23 cellular contexts compared by ENCODE assay signal in genomic region chr3:13213490-13213889, GRCh38.
DNase-seq lines count a peak whose midpoint lies in the region; ATAC-seq, FAIRE-seq and TF ChIP-seq lines count a peak whose summit lies in the region.
"Had no signal": no experiment of that assay in that cellular context is flagged by ENCODE, and none has a peak within 500 bp of the region (broad histone marks: within the 10 kb centered on the region; RNA-seq: fewer than 3 reads in every experiment).

No MANE protein-coding gene starts in this region.

- H3K9me3 Mint-ChIP-seq in chondrocyte (ENCODE audit: low read depth) (no peaks in the 10 kb centered on the region), endodermal cell (no peaks in the 10 kb centered on the region)
- H3K9me3 Mint-ChIP-seq: CD8-positive, alpha-beta T cell; HFFc6 had no signal

- intact Hi-C loops in ascending aorta (cut with DNase I) = loop anchor here (10.0 kb wide), 1 partner anchor 111 kb away; no protein-coding TSS in a partner anchor

- no peak overlapping the region for H3K27ac Mint-ChIP-seq in chondrocyte (ENCODE audit: unreplicated experiment)
- no peak overlapping the region for H3K27ac Mint-ChIP-seq in endodermal cell
- H3K27ac Mint-ChIP-seq: CD8-positive, alpha-beta T cell; HFFc6 had no signal

- no peaks in the 10 kb centered on the region for H3K27me3 ChIP-seq in osteoblast (ENCODE audit: insufficient read depth, low read length)
- no peaks in the 10 kb centered on the region for H3K27me3 ChIP-seq in endodermal cell (ENCODE audit: control insufficient read depth, insufficient read depth, low read length, poor library complexity, severe bottlenecking)
- no peaks in the 10 kb centered on the region for H3K27me3 ChIP-seq in ascending aorta
- H3K27me3 ChIP-seq in WERI-Rb-1 (ENCODE audit: insufficient read depth, low read depth, severe bottlenecking) = no peaks in the 10 kb centered on the region

- CTCF ChIA-PET in A549 (lab: Yijun Ruan, JAX) (interaction anchor here (1.3 to 1.7 kb wide), 2 partner anchors 14 to 20 kb away, joined by 3 to 4 read pairs; no protein-coding TSS in a partner anchor), HEK293 (lab: Yijun Ruan, JAX) (no interaction called here)

- H3K4me1 ChIP-seq in A549 (peaks cover 32% of the 10 kb centered on the region), HEK293 (ENCODE audit: control insufficient read depth, insufficient read depth, low read length) (no peaks in the 10 kb centered on the region), osteoblast (ENCODE audit: insufficient read depth, low read length) (no peaks in the 10 kb centered on the region), endodermal cell (ENCODE audit: control insufficient read depth, insufficient read depth, low read length) (no peaks in the 10 kb centered on the region), ascending aorta (no peaks in the 10 kb centered on the region)

- no peak for DNase-seq in A549 (ENCODE audit: low read depth in 1 of 2, low spot score in 1 of 2)
- peak; percentile 32 for DNase-seq in chondrocyte (ENCODE audit: low spot score)
- DNase-seq in osteoblast (ENCODE audit: insufficient read length, low spot score, missing footprints) = peak; percentile 46
- DNase-seq in endodermal cell = no peak
- no peak for DNase-seq in ascending aorta (ENCODE audit: low spot score in 2 of 2)
- no peak for DNase-seq in WERI-Rb-1
- DNase-seq: 8988T; Caco-2; CD4-positive, CD25-positive, alpha-beta regulatory T cell; CD8-positive, alpha-beta T cell; DMS 273 treated with DMSO at 0.1 percent for 48 hours; DMS79; EL; GDM1; GM23248; H7; HCEC 1CT; HFFc6 had no signal

- no peaks in the 10 kb centered on the region for H4K20me1 ChIP-seq in osteoblast (ENCODE audit: insufficient read depth, low read length)

- no peak for TF ChIP-seq RAD21 in A549 (conservative IDR thresholded peaks at IDR 0.05 in 1 of 2, IDR thresholded peaks at IDR 0.05 in 1 of 2)

- H3K27me3 Mint-ChIP-seq in chondrocyte (ENCODE audit: low read depth) (peaks cover 9% of the 10 kb centered on the region), endodermal cell (ENCODE audit: insufficient read depth) (peaks cover 7% of the 10 kb centered on the region)

- FAIRE-seq in A549 (lab: Jason Lieb, UNC) = no peak
- FAIRE-seq: GM12878, GM19239, H1 had no signal

- H3K4me1 Mint-ChIP-seq in chondrocyte (ENCODE audit: low read depth) (peaks cover 12% of the 10 kb centered on the region), endodermal cell (no peaks in the 10 kb centered on the region)
- H3K4me1 Mint-ChIP-seq: CD4-positive, CD25-positive, alpha-beta regulatory T cell had no signal

- TF ChIP-seq EP300 in A549 (IDR thresholded peaks at IDR 0.05) = no peak

- H3K27ac ChIP-seq in A549 = no peak overlapping the region
- no peak overlapping the region for H3K27ac ChIP-seq in HEK293 (ENCODE audit: extremely low read depth, low read depth, low read length)
- no peak overlapping the region for H3K27ac ChIP-seq in osteoblast (ENCODE audit: low read depth, low read length)
- H3K27ac ChIP-seq in endodermal cell (ENCODE audit: low read depth, low read length) = no peak overlapping the region
- H3K27ac ChIP-seq in ascending aorta = no peak overlapping the region
- H3K27ac ChIP-seq in WERI-Rb-1 = no peak overlapping the region
- H3K27ac ChIP-seq: C4-2B, GM23248 had no signal

- H3K4me3 ChIP-seq in A549 = no peak overlapping the region
- H3K4me3 ChIP-seq in HEK293 (ENCODE audit: low read depth, low read length) = no peak overlapping the region
- H3K4me3 ChIP-seq in osteoblast (ENCODE audit: insufficient read depth, low read length) = no peak overlapping the region
- H3K4me3 ChIP-seq in endodermal cell (ENCODE audit: low read length) = no peak overlapping the region
- no peak overlapping the region for H3K4me3 ChIP-seq in ascending aorta
- no peak overlapping the region for H3K4me3 ChIP-seq in WERI-Rb-1 (ENCODE audit: low read depth, low read length)
- H3K4me3 ChIP-seq: GM12878, GM23248 had no signal

- H3K9me3 ChIP-seq in A549 (no peaks in the 10 kb centered on the region), HEK293 (ENCODE audit: control insufficient read depth, insufficient read depth, low read depth, low read length) (no peaks in the 10 kb centered on the region), osteoblast (ENCODE audit: low read depth, low read length) (no peaks in the 10 kb centered on the region), endodermal cell (ENCODE audit: control insufficient read depth, low read length) (no peaks in the 10 kb centered on the region), ascending aorta (no peaks in the 10 kb centered on the region), WERI-Rb-1 (ENCODE audit: severe bottlenecking) (no peaks in the 10 kb centered on the region)
- H3K9me3 ChIP-seq: Caco-2 had no signal

- H3K36me3 ChIP-seq in HEK293 (ENCODE audit: control insufficient read depth in 2 of 2, insufficient read depth in 1 of 2, low read length in 2 of 2) (no peaks in the 10 kb centered on the region), osteoblast (ENCODE audit: insufficient read depth, low read length) (no peaks in the 10 kb centered on the region), endodermal cell (ENCODE audit: control insufficient read depth, insufficient read depth, low read length) (no peaks in the 10 kb centered on the region), ascending aorta (no peaks in the 10 kb centered on the region), WERI-Rb-1 (no peaks in the 10 kb centered on the region)

- no peak overlapping the region for H3K4me2 ChIP-seq in A549
- H3K4me2 ChIP-seq in osteoblast (ENCODE audit: insufficient read depth, low read length) = no peak overlapping the region

- POLR2A ChIA-PET in A549 (lab: Yijun Ruan, JAX) (no interaction called here), HEK293 (lab: Yijun Ruan, JAX) (no interaction called here)

- no peak overlapping the region for H2AFZ ChIP-seq in osteoblast (ENCODE audit: low read length)
- H2AFZ ChIP-seq: GM23248 had no signal

- no peak overlapping the region for H3K4me3 Mint-ChIP-seq in chondrocyte (ENCODE audit: unreplicated experiment)
- no peak overlapping the region for H3K4me3 Mint-ChIP-seq in endodermal cell
- H3K4me3 Mint-ChIP-seq: CD4-positive, CD25-positive, alpha-beta regulatory T cell; CD8-positive, alpha-beta T cell; HFFc6 had no signal

- no peaks in the 10 kb centered on the region for H3K36me3 Mint-ChIP-seq in chondrocyte (ENCODE audit: low read depth)
- H3K36me3 Mint-ChIP-seq in endodermal cell (ENCODE audit: low read depth) = no peaks in the 10 kb centered on the region
- H3K36me3 Mint-ChIP-seq: CD4-positive, CD25-positive, alpha-beta regulatory T cell; CD8-positive, alpha-beta T cell had no signal

- TF ChIP-seq CTCF in A549 (IDR thresholded peaks at IDR 0.05) (no peak), HEK293 (tag by site-specific recombination; IDR thresholded peaks at IDR 0.05) (no peak), chondrocyte (IDR thresholded peaks at IDR 0.05) (no peak), osteoblast (IDR thresholded peaks at IDR 0.05; ENCODE audit: extremely low read depth, low read depth, low read length) (no peak), endodermal cell (conservative IDR thresholded peaks at IDR 0.05) (no peak), ascending aorta (IDR thresholded peaks at IDR 0.05) (no peak), WERI-Rb-1 (IDR thresholded peaks at IDR 0.05; ENCODE audit: low read depth, low read length) (no peak)

- no peak overlapping the region for H3K9ac ChIP-seq in endodermal cell (ENCODE audit: extremely low read depth, low read length, poor library complexity, severe bottlenecking)
- H3K9ac ChIP-seq: GM23248 had no signal

- H3K79me2 ChIP-seq in osteoblast (ENCODE audit: insufficient read depth, low read length) = no peaks in the 10 kb centered on the region

- no peak for TF ChIP-seq POLR2A in A549 (IDR thresholded peaks at IDR 0.05; ENCODE audit: low read length)

- ATAC-seq in A549 = no peak
- ATAC-seq: CD8-positive, alpha-beta T cell; GM12878 had no signal

- WGBS in A549 (ENCODE audit: missing lambda C conversion rate) = 92% methylated on average over 3 of the region's 3 CpGs
- WGBS in endodermal cell (ENCODE audit: insufficient coverage in 1 of 2, insufficient read length in 1 of 2), 2 experiments = 95 to 100% methylated on average over 2 to 3 of the region's 3 CpGs

TF ChIP-seq in A549, 52 proteins besides CTCF, POLR2A, EP300 and RAD21 (continues in another document):
- no peak for TF ChIP-seq USF2 (IDR thresholded peaks at IDR 0.05)
- no peak for TF ChIP-seq CEBPB (IDR thresholded peaks at IDR 0.05)
- TF ChIP-seq HES2 (IDR thresholded peaks at IDR 0.05) = no peak
- no peak for TF ChIP-seq FOXS1 (CRISPR knock-in tag; IDR thresholded peaks at IDR 0.05)

TF ChIP-seq in HEK293, 187 proteins besides CTCF, POLR2A, EP300 and RAD21:
- TF ChIP-seq ZFP69B (tag by site-specific recombination; IDR thresholded peaks at IDR 0.05) = 0 out of 2 replicates have a peak, but pooled peaks have one; percentile 20
- no peak for TF ChIP-seq GLI2 (tag by site-specific recombination; IDR thresholded peaks at IDR 0.05; ENCODE audit: borderline replicate concordance, low read depth)
TF ChIP-seq in HEK293: peak in this region for 1.

Comparison
In these comparisons a context has a peak if more than half of its experiments do, and no peak if none do; other contexts are left out.
1. DNase-seq: peak in chondrocyte (single experiment) and osteoblast (single experiment); none in A549 (0 of 2), endodermal cell (single experiment), ascending aorta (0 of 2) and WERI-Rb-1 (single experiment).